ENCODE assay signal across 28 cellular contexts in genomic region chr20:987677-988076, GRCh38. TPM values are rescaled to one million over a fixed set of nuclear protein-coding genes. Genes with fewer than 3 reads are reported as not detected.
DNase-seq lines count a peak whose midpoint lies in the region; ATAC-seq, FAIRE-seq and TF ChIP-seq lines count a peak whose summit lies in the region.
"Had no signal": no experiment of that assay in that cellular context is flagged by ENCODE, and none has a peak within 500 bp of the region (broad histone marks: within the 10 kb centered on the region; RNA-seq: fewer than 3 reads in every experiment).

No MANE protein-coding gene starts in this region.

- no peak overlapping the region for H2BK12ac ChIP-seq in neuronal stem cell (ENCODE audit: low read length)

- no peak overlapping the region for H2AK5ac ChIP-seq in neuronal stem cell (ENCODE audit: low read depth, low read length)

- H3K79me1 ChIP-seq in neuronal stem cell (ENCODE audit: low read depth, low read length) = no peaks in the 10 kb centered on the region

- H3K9me3 Mint-ChIP-seq in nephron progenitor cell = no peaks in the 10 kb centered on the region
- H3K9me3 Mint-ChIP-seq: CD4-positive, alpha-beta T cell; CD8-positive, alpha-beta T cell had no signal

- TF ChIP-seq POLR2A in HepG2 (IDR thresholded peaks at IDR 0.05; ENCODE audit: insufficient read depth in 1 of 2, low read depth in 2 of 2, low read length in 2 of 2) (no peak), right lobe of liver (IDR thresholded peaks at IDR 0.05) (no peak), K562 (conservative IDR thresholded peaks at IDR 0.05) (no peak)

- no peak overlapping the region for H2BK5ac ChIP-seq in neuronal stem cell (ENCODE audit: low read length)

- TF ChIP-seq CTCF in HepG2 (CRISPR knock-in tag; IDR thresholded peaks at IDR 0.05) (no peak), right lobe of liver (IDR thresholded peaks at IDR 0.05) (no peak), K562 (IDR thresholded peaks at IDR 0.05 in 2 of 3, conservative IDR thresholded peaks at IDR 0.05 in 1 of 3; ENCODE audit: insufficient read depth in 2 of 3, low read depth in 1 of 3, low read length in 3 of 3) (no peak), nephron progenitor cell (IDR thresholded peaks at IDR 0.05) (no peak), GM10248 (IDR thresholded peaks at IDR 0.05; ENCODE audit: control extremely low read depth, extremely low read depth, low read depth, missing control alignments) (no peak)

- peaks cover 7% of the 10 kb centered on the region for H3K4me1 Mint-ChIP-seq in nephron progenitor cell
- H3K4me1 Mint-ChIP-seq: B cell had no signal

- H2AFZ ChIP-seq in HepG2 (ENCODE audit: low read length) (no peak overlapping the region), K562 (ENCODE audit: low read depth, low read length) (no peak overlapping the region), neuronal stem cell (ENCODE audit: low read length) (no peak overlapping the region)

- no peak overlapping the region for H3K18ac ChIP-seq in neuronal stem cell (ENCODE audit: low read length)

- H3K9me1 ChIP-seq in K562 (ENCODE audit: control insufficient read depth, insufficient read depth, low read length) = no peaks in the 10 kb centered on the region

- no peak overlapping the region for H3K4me3 ChIP-seq in HepG2 (replicated peaks in 1 of 3; ENCODE audit: insufficient read depth in 1 of 3, low read depth in 2 of 3, low read length in 3 of 3)
- no peak overlapping the region for H3K4me3 ChIP-seq in right lobe of liver
- H3K4me3 ChIP-seq in K562 = no peak overlapping the region
- H3K4me3 ChIP-seq in neuronal stem cell (ENCODE audit: low read length in 2 of 2) = no peak overlapping the region
- H3K4me3 ChIP-seq: BLaER1 treated with 17β-estradiol and CSF1 and Interleukin-3, amounts not matched to agents 10 nM and 100 nM; GM12878 had no signal

- H4K91ac ChIP-seq in neuronal stem cell (ENCODE audit: low read depth, low read length, poor library complexity) = no peak overlapping the region

- H4K8ac ChIP-seq in neuronal stem cell (ENCODE audit: low read depth, low read length) = no peak overlapping the region

- H3K14ac ChIP-seq in neuronal stem cell (ENCODE audit: low read length) = no peak overlapping the region

- H3K4me1 ChIP-seq in HepG2 (ENCODE audit: insufficient read depth, low read length) (no peaks in the 10 kb centered on the region), right lobe of liver (no peaks in the 10 kb centered on the region), K562 (replicated peaks in 1 of 2; ENCODE audit: control insufficient read depth in 2 of 2, insufficient read depth in 2 of 2, low read length in 2 of 2) (no peaks in the 10 kb centered on the region), neuronal stem cell (ENCODE audit: control insufficient read depth in 2 of 2, insufficient read depth in 1 of 2, low read depth in 1 of 2, low read length in 2 of 2) (peaks cover 0 to 2% of the 10 kb centered on the region in 2 donors)
- H3K4me1 ChIP-seq: Caco-2 had no signal

- H3K4ac ChIP-seq in neuronal stem cell (ENCODE audit: low read length) = no peak overlapping the region

- ATAC-seq in HepG2 (no peak), right lobe of liver (no peak), K562 (no peak)
- ATAC-seq: CD8-positive, alpha-beta T cell; GM12878 had no signal

- no peak overlapping the region for H3K4me3 Mint-ChIP-seq in nephron progenitor cell
- H3K4me3 Mint-ChIP-seq: B cell; CD4-positive, alpha-beta T cell; CD8-positive, alpha-beta T cell had no signal

- FAIRE-seq in HepG2 (lab: Jason Lieb, UNC) (no peak), K562 (lab: Jason Lieb, UNC) (no peak)
- FAIRE-seq: A204.1, D721Med, G401.6, GM12878, GM12892, GM18507 had no signal

- POLR2A ChIA-PET in HepG2 (lab: Yijun Ruan, JAX) = no interaction called here
- POLR2A ChIA-PET in K562 (lab: Yijun Ruan, JAX) = interaction anchor here (0.6 to 1.3 kb wide), 3 partner anchors 12 to 50 kb away, joined by 3 to 4 read pairs (median 3); no protein-coding TSS in a partner anchor
- POLR2A ChIA-PET in GM10248 (lab: Yijun Ruan, JAX) = no interaction called here

- TF ChIP-seq EP300 in HepG2 (IDR thresholded peaks at IDR 0.05; ENCODE audit: low read depth in 2 of 2, low read length in 2 of 2) (no peak), HepG2 (CRISPR knock-in tag; IDR thresholded peaks at IDR 0.05; ENCODE audit: borderline replicate concordance) (no peak), K562 (IDR thresholded peaks at IDR 0.05; ENCODE audit: low read length) (no peak)

- H3K27ac Mint-ChIP-seq in nephron progenitor cell = peak overlapping the region; percentile 31
- H3K27ac Mint-ChIP-seq: B cell; CD4-positive, alpha-beta T cell; CD8-positive, alpha-beta T cell had no signal

- 6% methylated on average over 2 of the region's 2 CpGs for WGBS in HepG2 (ENCODE audit: low lambda C conversion rate)
- 52% methylated on average over 2 of the region's 2 CpGs for WGBS in right lobe of liver (ENCODE audit: insufficient coverage, low coverage, low lambda C conversion rate, missing lambda C conversion rate)
- WGBS in K562 (ENCODE audit: insufficient coverage, low coverage, missing lambda C conversion rate) = 10% methylated on average over 2 of the region's 2 CpGs
- WGBS in neuronal stem cell (ENCODE audit: extremely low coverage in 2 of 2, insufficient read length in 2 of 2, insufficient replicate concordance in 1 of 2), 2 donors = no CpG with 5 or more reads among the region's 2 CpGs

- H4K20me1 ChIP-seq in HepG2 (ENCODE audit: insufficient read depth, low read length) = no peaks in the 10 kb centered on the region
- H4K20me1 ChIP-seq in K562 (replicated peaks; ENCODE audit: control insufficient read depth, insufficient read depth, low read length) = no peaks in the 10 kb centered on the region
- H4K20me1 ChIP-seq: BLaER1 treated with 17β-estradiol and CSF1 and Interleukin-3, amounts not matched to agents 10 nM and 100 nM had no signal

- no peaks in the 10 kb centered on the region for H3K36me3 Mint-ChIP-seq in nephron progenitor cell (ENCODE audit: low read depth)
- H3K36me3 Mint-ChIP-seq: CD8-positive, alpha-beta T cell had no signal

- H3K9ac ChIP-seq in HepG2 (ENCODE audit: insufficient read depth, low read depth, low read length) (no peak overlapping the region), K562 (ENCODE audit: insufficient read depth in 1 of 2, low read depth in 2 of 2, low read length in 2 of 2) (no peak overlapping the region; a peak in 1 of 4 replicates), neuronal stem cell (ENCODE audit: low read depth, low read length, poor library complexity) (no peak overlapping the region)
- H3K9ac ChIP-seq: BLaER1 treated with 17β-estradiol and CSF1 and Interleukin-3, amounts not matched to agents 10 nM and 100 nM had no signal

- peaks cover 2% of the 10 kb centered on the region for H3K27me3 Mint-ChIP-seq in nephron progenitor cell (ENCODE audit: low read depth, poor library complexity)

- no peak for TF ChIP-seq RAD21 in HepG2 (CRISPR knock-in tag; IDR thresholded peaks at IDR 0.05)
- TF ChIP-seq RAD21 in K562 (CRISPR knock-in tag; conservative IDR thresholded peaks at IDR 0.05 in 1 of 2, IDR thresholded peaks at IDR 0.05 in 1 of 2) = no peak

- in situ Hi-C loops in HepG2 (cut with HindIII; ENCODE audit: extremely low pct_ligation_motif_present, low pct_unique_long_range_greater_than_20kb) = no loop called here
- in situ Hi-C loops in K562 (cut with MboI) = no loop called here

- intact Hi-C loops in HepG2 (cut with micrococcal nuclease; ENCODE audit: unreplicated experiment) (no loop called here), right lobe of liver (cut with DNase I) (no loop called here), K562 (cut with micrococcal nuclease) (no loop called here)

- H3K36me3 ChIP-seq in HepG2 (replicated peaks in 1 of 2; ENCODE audit: control insufficient read depth in 1 of 2, insufficient read depth in 2 of 2, low read length in 2 of 2) (no peaks in the 10 kb centered on the region), right lobe of liver (no peaks in the 10 kb centered on the region), K562 (ENCODE audit: control insufficient read depth, insufficient read depth, low read length) (no peaks in the 10 kb centered on the region), neuronal stem cell (replicated peaks in 1 of 2; ENCODE audit: control insufficient read depth in 2 of 2, insufficient read depth in 2 of 2, low read length in 2 of 2) (no peaks in the 10 kb centered on the region)
- H3K36me3 ChIP-seq: BLaER1 treated with 17β-estradiol and CSF1 and Interleukin-3, amounts not matched to agents 10 nM and 100 nM had no signal

- H2BK120ac ChIP-seq in neuronal stem cell (ENCODE audit: low read depth, low read length) = no peak overlapping the region

- H3K9me3 ChIP-seq in HepG2 (ENCODE audit: low read length) (no peaks in the 10 kb centered on the region), right lobe of liver (no peaks in the 10 kb centered on the region), K562 (replicated peaks; ENCODE audit: control insufficient read depth, insufficient read depth, low read depth, low read length) (0 out of 2 replicates have a peak, but pooled peaks cover 1% of the 10 kb centered on the region), neuronal stem cell (replicated peaks in 1 of 2; ENCODE audit: control insufficient read depth in 2 of 2, insufficient read depth in 1 of 2, low read depth in 1 of 2, low read length in 2 of 2) (no peaks in the 10 kb centered on the region)
- H3K9me3 ChIP-seq: BLaER1 treated with 17β-estradiol and CSF1 and Interleukin-3, amounts not matched to agents 10 nM and 100 nM; Caco-2 had no signal

- BruUV-seq in HepG2 (replicated peaks; lab: Mats Ljungman, UMichigan) (no TSS peak), K562 (replicated peaks; lab: Mats Ljungman, UMichigan) (no TSS peak)

- H3K27ac ChIP-seq in HepG2 (ENCODE audit: extremely low read length, insufficient read depth, low read length) (no peak overlapping the region), right lobe of liver (no peak overlapping the region), K562 (ENCODE audit: extremely low read depth, low read depth, low read length) (no peak overlapping the region), neuronal stem cell (replicated peaks; ENCODE audit: low read length) (no peak overlapping the region)
- H3K27ac ChIP-seq: BLaER1 treated with 17β-estradiol and CSF1 and Interleukin-3, amounts not matched to agents 10 nM and 100 nM; C4-2B had no signal

- H3K79me2 ChIP-seq in HepG2 (ENCODE audit: insufficient read depth, low read length) (no peaks in the 10 kb centered on the region), K562 (ENCODE audit: control insufficient read depth, insufficient read depth, low read length) (no peaks in the 10 kb centered on the region)

- CTCF ChIA-PET in HepG2 (lab: Yijun Ruan, JAX; ENCODE audit: low intra/inter-chr PET ratio, low total read pairs) = no interaction called here
- CTCF ChIA-PET in K562 (lab: Yijun Ruan, JAX; ENCODE audit: low intra/inter-chr PET ratio) = no interaction called here
- CTCF ChIA-PET in GM10248 (lab: Yijun Ruan, JAX) = interaction anchor here (0.6 to 1.6 kb wide), 3 partner anchors 16 to 172 kb away, joined by 3 to 4 read pairs (median 3); no protein-coding TSS in a partner anchor

- peak overlapping the region; percentile 75 for H2BK15ac ChIP-seq in neuronal stem cell (ENCODE audit: low read length)

- H3K27me3 ChIP-seq in HepG2 (ENCODE audit: control insufficient read depth in 1 of 2, insufficient read depth in 2 of 2, low read length in 2 of 2) (peaks cover 5 to 34% of the 10 kb centered on the region in 2 experiments; a peak in 4 of 5 replicates), right lobe of liver (no peaks in the 10 kb centered on the region), K562 (ENCODE audit: control insufficient read depth in 2 of 2, insufficient read depth in 2 of 2, low read length in 2 of 2) (peaks cover 6 to 33% of the 10 kb centered on the region in 2 experiments; a peak in 4 of 5 replicates), neuronal stem cell (ENCODE audit: control insufficient read depth in 3 of 3, insufficient read depth in 3 of 3, low read depth in 1 of 3, low read length in 3 of 3) (peaks cover 0 to 38% (median 2%) of the 10 kb centered on the region in 3 experiments)
- H3K27me3 ChIP-seq: BLaER1 treated with 17β-estradiol and CSF1 and Interleukin-3, amounts not matched to agents 10 nM and 100 nM had no signal

- no peak overlapping the region for H3K4me2 ChIP-seq in HepG2 (ENCODE audit: low read depth, low read length)
- H3K4me2 ChIP-seq in K562 (ENCODE audit: insufficient read depth, low read length) = no peak overlapping the region
- no peak overlapping the region for H3K4me2 ChIP-seq in neuronal stem cell (ENCODE audit: insufficient read depth, low read length, poor library complexity, severe bottlenecking)

- DNase-seq in HepG2 (ENCODE audit: low spot score) (no peak), right lobe of liver (no peak), K562 (ENCODE audit: extremely low read depth in 1 of 4, low spot score in 3 of 4) (no peak), nephron progenitor cell (no peak), neuronal stem cell (ENCODE audit: low spot score) (no peak), GM10248 (ENCODE audit: extremely low spot score) (no peak), NCI-H446 treated with DMSO at 0.1 percent for 48 hours (lab: John Stamatoyannopoulos, UW) (no peak)
- DNase-seq in central memory CD4-positive, alpha-beta T cell = no peak
- DNase-seq: 8988T; ACHN; AML-193; Caco-2; CD4-positive, alpha-beta T cell; CD8-positive, alpha-beta T cell; DMS79 treated with DMSO at 0.1 percent for 48 hours; GF-D8 had no signal

- no peak overlapping the region for H3K23ac ChIP-seq in neuronal stem cell (ENCODE audit: low read depth, low read length, poor library complexity)

RNA-seq across cellular contexts. Expression of gene RSPO4, which starts 14.4 kb away (rescaled TPM):
- total RNA-seq in HepG2 (2016; rRNA removed; fragmentation: Illumina TruSeq; extraction: Trizol) (not detected in 2 replicates), right lobe of liver (under 1 TPM in 2 of 6 experiments, not detected in 4; 0.07 to 0.51 TPM), K562 (2014; rRNA removed) (not detected in 2 replicates), K562 (2014; rRNA removed; fragmentation: Illumina TruSeq; extraction: Trizol) (not detected in 2 replicates), K562 (2015; rRNA removed; fragmentation: Illumina TruSeq; extraction: Trizol) (not detected in 2 replicates), K562 (2021) (0.09 TPM in 1 of 2 replicates, not detected in the other)
- total RNA-seq in HepG2 (2016; cell fraction: cytosol; rRNA removed; fragmentation: Illumina TruSeq; extraction: Trizol; ENCODE audit: low read depth) = not detected in 2 replicates
- not detected in 2 replicates for total RNA-seq in HepG2 (2016; cell fraction: insoluble cytoplasmic fraction; rRNA removed; fragmentation: Illumina TruSeq; extraction: Trizol)
- total RNA-seq in HepG2 (2016; cell fraction: membrane; rRNA removed; fragmentation: Illumina TruSeq; extraction: Trizol) = not detected in 2 replicates
- not detected in 2 replicates for total RNA-seq in HepG2 (2016; cell fraction: nucleus; rRNA removed; fragmentation: Illumina TruSeq; extraction: Trizol)
- polyA plus RNA-seq in HepG2 (2011; rRNA removed) (not detected in 2 replicates), K562 (2011; rRNA removed) (not detected in 2 replicates), K562 (2014; fragmentation: Illumina TruSeq; extraction: Trizol) (0.04 TPM in 1 of 2 replicates, not detected in the other), K562 (2014; fragmentation: Nextera tagmentation; extraction: Ambion mirVana) (not detected), K562 (2014; rRNA removed) (0.34 TPM in 1 of 2 replicates, not detected in the other)
- not detected in 2 replicates for polyA plus RNA-seq in HepG2 (2011; cell fraction: cytosol; rRNA removed)
- polyA plus RNA-seq in HepG2 (2011; cell fraction: nucleus; rRNA removed) = 0.03 TPM in 1 of 2 replicates, not detected in the other
- polyA plus RNA-seq in HepG2 (2012) = not detected in 2 replicates
- polyA plus RNA-seq in HepG2 (2016; cell fraction: cytosol; fragmentation: Illumina TruSeq; extraction: Trizol; ENCODE audit: low read depth) = not detected in 2 replicates
- polyA plus RNA-seq in HepG2 (2016; cell fraction: insoluble cytoplasmic fraction; fragmentation: Illumina TruSeq; extraction: Trizol; ENCODE audit: low read depth) = not detected in 2 replicates
- polyA plus RNA-seq in HepG2 (2016; cell fraction: membrane; fragmentation: Illumina TruSeq; extraction: Trizol; ENCODE audit: low read depth) = not detected in 2 replicates
- polyA plus RNA-seq in HepG2 (2016; cell fraction: nucleus; fragmentation: Illumina TruSeq; extraction: Trizol; ENCODE audit: insufficient read depth, low read depth) = not detected in 2 replicates
- polyA minus RNA-seq in HepG2 (2011; rRNA and poly(A)+ RNA removed; ENCODE audit: low replicate concordance) = not detected in 2 replicates
- not detected in 2 replicates for polyA minus RNA-seq in HepG2 (2011; cell fraction: cytosol; rRNA and poly(A)+ RNA removed)
- polyA minus RNA-seq in HepG2 (2011; cell fraction: nucleus; rRNA and poly(A)+ RNA removed) = not detected in 2 replicates
- 0.14 TPM in 1 of 2 replicates, not detected in the other for total RNA-seq in K562 (2011; cell fraction: chromatin; rRNA removed; ENCODE audit: low replicate concordance)
- total RNA-seq in K562 (2011; cell fraction: nucleolus; rRNA removed) = not detected in 2 replicates
- total RNA-seq in K562 (2011; cell fraction: nucleoplasm; rRNA removed) = not detected in 2 replicates
- polyA plus RNA-seq in K562 (2011; cell fraction: cytosol; rRNA removed) = not detected in 2 replicates
- polyA plus RNA-seq in K562 (2011; cell fraction: nucleus; rRNA removed) = 0.06 TPM in 2 replicates
- polyA plus RNA-seq in K562 (2012) = 0.10 and 0.12 TPM in 2 replicates
- not detected in 2 replicates for polyA minus RNA-seq in K562 (2011; rRNA and poly(A)+ RNA removed)
- polyA minus RNA-seq in K562 (2011; cell fraction: cytosol; rRNA and poly(A)+ RNA removed) = not detected in 2 replicates
- not detected in 2 replicates for polyA minus RNA-seq in K562 (2011; cell fraction: nucleus; rRNA and poly(A)+ RNA removed)
- polyA plus RNA-seq in neuronal stem cell (2013, experiment 1 of 2) = 0.98 TPM
- polyA plus RNA-seq in neuronal stem cell (2013, experiment 2 of 2) = 0.90 TPM
- total RNA-seq: A673, Calu3, GM12878 had no signal
- polyA plus RNA-seq: AG04450 had no signal

Comparison
In these comparisons a context has a peak if more than half of its experiments do, and no peak if none do; other contexts are left out.
1. Of the 241 proteins assayed by ChIP-seq in both HepG2 and K562: peak only in HepG2: none; only in K562: none; in both: ZKSCAN1; in neither: 240.